Comparison of ENCODE assay signal across 8 cellular contexts in the genomic region with DNA sequence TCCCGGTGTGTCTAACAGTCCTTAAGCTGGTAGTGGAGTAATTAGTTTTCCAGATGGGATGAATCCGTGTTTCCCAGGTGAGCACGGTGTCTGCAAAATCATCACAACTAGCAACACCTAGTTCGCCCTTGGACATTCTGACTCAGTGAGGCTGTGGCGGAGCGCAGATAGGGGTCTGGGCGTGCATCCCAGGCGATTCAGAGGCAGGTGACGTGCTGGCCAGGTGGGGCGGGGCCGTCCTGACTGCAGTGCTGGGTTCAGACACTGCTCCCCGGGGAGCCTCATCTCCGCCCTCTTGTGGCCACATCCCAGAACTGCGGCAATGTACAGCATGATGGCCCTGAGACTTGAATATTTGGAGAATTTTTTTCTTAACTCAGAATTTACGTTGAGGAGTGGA.
DNase-seq lines count a peak whose midpoint lies in the region; ATAC-seq and TF ChIP-seq lines count a peak whose summit lies in the region.

No MANE protein-coding gene starts in this region.

- H2AFZ ChIP-seq in KMS-11 (ENCODE audit: low read depth) (peak overlapping the region; percentile 13; the same call in 1 of the 2 replicates), neuronal stem cell (ENCODE audit: low read length) (peak overlapping the region; percentile 38)

- no peak overlapping the region for H2BK5ac ChIP-seq in neuronal stem cell (ENCODE audit: low read length)

- H3K23ac ChIP-seq in neuronal stem cell (ENCODE audit: low read depth, low read length, poor library complexity): no peak overlapping the region

- H3K27me3 Mint-ChIP-seq in activated T-cell treated with anti-CD3 and anti-CD28 coated beads, Interleukin-2, amount 50 U/mL, for 72 hours (ENCODE audit: low read depth): no peaks in the 10 kb centered on the region

- H3K4me2 ChIP-seq in KMS-11 (peak overlapping the region; percentile 9), neuronal stem cell (ENCODE audit: insufficient read depth, low read length, poor library complexity, severe bottlenecking) (no peak overlapping the region)

- intact Hi-C loops in Panc1 (cut with micrococcal nuclease; ENCODE audit: unreplicated experiment): loop anchor here (1.0 to 5.0 kb wide), 3 partner anchors 61 to 181 kb away; no protein-coding TSS in a partner anchor

- H4K20me1 ChIP-seq in KMS-11 (ENCODE audit: insufficient read depth): no peaks in the 10 kb centered on the region

- H3K9me3 ChIP-seq in Panc1 (ENCODE audit: control insufficient read depth, insufficient read depth, low read depth, low read length) (no peaks in the 10 kb centered on the region), neuronal stem cell (replicated peaks in 1 of 2; ENCODE audit: control insufficient read depth in 2 of 2, insufficient read depth in 1 of 2, low read depth in 1 of 2, low read length in 2 of 2) (no peaks in the 10 kb centered on the region)

- H3K4me1 ChIP-seq in KMS-11 (ENCODE audit: low read depth, poor library complexity, severe bottlenecking) (no peaks in the 10 kb centered on the region), Panc1 (ENCODE audit: control insufficient read depth, insufficient read depth, low read length) (peaks cover 6% of the 10 kb centered on the region), neuronal stem cell (ENCODE audit: control insufficient read depth in 2 of 2, insufficient read depth in 1 of 2, low read depth in 1 of 2, low read length in 2 of 2) (peaks cover 3 to 10% of the 10 kb centered on the region in 2 donors)

- H3K9ac ChIP-seq in KMS-11 (no peak overlapping the region), neuronal stem cell (ENCODE audit: low read depth, low read length, poor library complexity) (no peak overlapping the region)

- H2BK12ac ChIP-seq in neuronal stem cell (ENCODE audit: low read length): no peak overlapping the region

- POLR2A ChIA-PET in Panc1 (lab: Charles Lee): interaction anchor here (0.7 kb wide), 1 partner anchor 78 kb away, joined by 3 read pairs; no protein-coding TSS in a partner anchor

- no peaks in the 10 kb centered on the region for H3K79me2 ChIP-seq in KMS-11 (ENCODE audit: insufficient read depth, low read depth)

- in situ Hi-C loops in Panc1 (cut with HindIII; ENCODE audit: low pct_unique_long_range_greater_than_20kb, low sequenced_read_pairs): no loop called here

- no peak overlapping the region for H3K14ac ChIP-seq in neuronal stem cell (ENCODE audit: low read length)

- H3K4me1 Mint-ChIP-seq in activated T-cell treated with anti-CD3 and anti-CD28 coated beads, Interleukin-2, amount 50 U/mL, for 72 hours (ENCODE audit: low read depth): peaks cover 8% of the 10 kb centered on the region

- no peak overlapping the region for H2BK15ac ChIP-seq in neuronal stem cell (ENCODE audit: low read length)

- no peaks in the 10 kb centered on the region for H3K36me3 ChIP-seq in KMS-11 (ENCODE audit: insufficient read depth)
- H3K36me3 ChIP-seq in Panc1 (ENCODE audit: control insufficient read depth, insufficient read depth, low read length): no peaks in the 10 kb centered on the region
- H3K36me3 ChIP-seq in neuronal stem cell (replicated peaks in 1 of 2; ENCODE audit: control insufficient read depth in 2 of 2, insufficient read depth in 2 of 2, low read length in 2 of 2): no peaks in the 10 kb centered on the region

- H3K4me3 Mint-ChIP-seq in activated T-cell treated with anti-CD3 and anti-CD28 coated beads, Interleukin-2, amount 50 U/mL, for 72 hours: no peak overlapping the region

- CTCF ChIA-PET in Panc1 (lab: Charles Lee): interaction anchor here (0.6 to 2.8 kb wide), 7 partner anchors 9 to 280 kb away, joined by 3 to 25 read pairs (median 3); no protein-coding TSS in a partner anchor

- no peak overlapping the region for H2AK5ac ChIP-seq in neuronal stem cell (ENCODE audit: low read depth, low read length)

- H3K18ac ChIP-seq in neuronal stem cell (ENCODE audit: low read length): no peak overlapping the region

- H3K27ac ChIP-seq in KMS-11: no peak overlapping the region
- H3K27ac ChIP-seq in Panc1 (ENCODE audit: low read length): no peak overlapping the region; the same call in 1 of the 2 replicates
- no peak overlapping the region for H3K27ac ChIP-seq in neuronal stem cell (replicated peaks; ENCODE audit: low read length)

- WGBS in neuronal stem cell (ENCODE audit: extremely low coverage in 2 of 2, insufficient read length in 2 of 2, insufficient replicate concordance in 1 of 2), 2 donors: no CpG with 5 or more reads among the region's 15 CpGs

- no peak overlapping the region for H4K8ac ChIP-seq in neuronal stem cell (ENCODE audit: low read depth, low read length)

- no peak overlapping the region for H2BK120ac ChIP-seq in neuronal stem cell (ENCODE audit: low read depth, low read length)

- no peaks in the 10 kb centered on the region for H3K27me3 ChIP-seq in KMS-11 (ENCODE audit: insufficient read depth, low read depth)
- H3K27me3 ChIP-seq in Panc1 (ENCODE audit: control insufficient read depth, insufficient read depth, low read length): no peaks in the 10 kb centered on the region
- no peaks in the 10 kb centered on the region for H3K27me3 ChIP-seq in neuronal stem cell (ENCODE audit: control insufficient read depth in 3 of 3, insufficient read depth in 3 of 3, low read depth in 1 of 3, low read length in 3 of 3)

- peak; percentile 97 for TF ChIP-seq CTCF in KMS-11 (conservative IDR thresholded peaks at IDR 0.05; ENCODE audit: low read depth, low read length)
- no peak for TF ChIP-seq CTCF in Panc1 (IDR thresholded peaks at IDR 0.05)

- no peaks in the 10 kb centered on the region for H3K36me3 Mint-ChIP-seq in activated T-cell treated with anti-CD3 and anti-CD28 coated beads, Interleukin-2, amount 50 U/mL, for 72 hours (ENCODE audit: insufficient read depth in 2 of 2)

- H3K9me3 Mint-ChIP-seq in activated T-cell treated with anti-CD3 and anti-CD28 coated beads, Interleukin-2, amount 50 U/mL, for 72 hours: no peaks in the 10 kb centered on the region

- ATAC-seq in GM21825 (IDR thresholded peaks at IDR 0.05; ENCODE audit: unreplicated experiment): peak; percentile 67
- ATAC-seq in Panc1: peak; percentile 94
- ATAC-seq in activated T-cell treated with anti-CD3 and anti-CD28 coated beads, Interleukin-2, amount 50 U/mL, for 72 hours (replicated peaks in 1 of 2): peak; percentile 94 to 97

- peak; percentile 78 for DNase-seq in Daoy (ENCODE audit: low read depth)
- DNase-seq in Panc1 (ENCODE audit: low read depth, low spot score): peak; percentile 70
- DNase-seq in activated T-cell treated with anti-CD3 and anti-CD28 coated beads, Interleukin-2, amount 50 U/mL, for 72 hours: peak; percentile 91
- peak; percentile 58 for DNase-seq in fibroblast of peridontal ligament (ENCODE audit: extremely low read depth)
- DNase-seq in neuronal stem cell (ENCODE audit: low spot score): peak; percentile 75
- DNase-seq in superior temporal gyrus (ENCODE audit: extremely low spot score): peak; percentile 88

- H3K4me3 ChIP-seq in KMS-11 (IDR thresholded peaks at IDR 0.05; ENCODE audit: insufficient read depth, low read depth, low read length): no peak overlapping the region
- H3K4me3 ChIP-seq in Panc1 (ENCODE audit: low read depth in 2 of 2, low read length in 2 of 2): peak overlapping the region in 1 of 2 experiments; percentile 22; a peak in 2 of 4 replicates
- no peak overlapping the region for H3K4me3 ChIP-seq in neuronal stem cell (ENCODE audit: low read length in 2 of 2)

- peak overlapping the region; percentile 4 for H3K27ac Mint-ChIP-seq in activated T-cell treated with anti-CD3 and anti-CD28 coated beads, Interleukin-2, amount 50 U/mL, for 72 hours

- no TSS peak for BruUV-seq in Panc1 (replicated peaks; lab: Mats Ljungman, UMichigan)

- H3K79me1 ChIP-seq in neuronal stem cell (ENCODE audit: low read depth, low read length): no peaks in the 10 kb centered on the region

- no peak overlapping the region for H4K91ac ChIP-seq in neuronal stem cell (ENCODE audit: low read depth, low read length, poor library complexity)

- H3K4ac ChIP-seq in neuronal stem cell (ENCODE audit: low read length): no peak overlapping the region
